33 cellular contexts compared by ENCODE assay signal in genomic region chr2:48287971-48288370, GRCh38. TPM values are rescaled to one million over a fixed set of nuclear protein-coding genes. Genes with fewer than 3 reads are reported as not detected.
DNase-seq lines count a peak whose midpoint lies in the region; ATAC-seq, FAIRE-seq and TF ChIP-seq lines count a peak whose summit lies in the region.
"Had no signal": no experiment of that assay in that cellular context is flagged by ENCODE, and none has a peak within 500 bp of the region (broad histone marks: within the 10 kb centered on the region; RNA-seq: fewer than 3 reads in every experiment).

No MANE protein-coding gene starts in this region.

- 85% methylated on average over 1 of the region's 1 CpG for WGBS in K562 (ENCODE audit: insufficient coverage, low coverage, missing lambda C conversion rate)

- peaks cover 9 to 29% (median 27%) of the 10 kb centered on the region in 7 donors for H3K9me3 Mint-ChIP-seq in CD14-positive monocyte
- H3K9me3 Mint-ChIP-seq in type B pancreatic cell: no peaks in the 10 kb centered on the region
- H3K9me3 Mint-ChIP-seq in MCF 10A (ENCODE audit: unreplicated experiment): no peaks in the 10 kb centered on the region
- H3K9me3 Mint-ChIP-seq: HFFc6, nephron had no signal

- H3K27ac Mint-ChIP-seq in CD14-positive monocyte: peak overlapping the region in 6 of 7 donors; percentile 8 to 81 (median 66)
- H3K27ac Mint-ChIP-seq in type B pancreatic cell: no peak overlapping the region
- no peak overlapping the region for H3K27ac Mint-ChIP-seq in MCF 10A (ENCODE audit: low read depth, unreplicated experiment)
- H3K27ac Mint-ChIP-seq: activated naive CD4-positive, alpha-beta T cell treated with anti-CD3 and anti-CD28 coated beads, Interleukin-2, amount 50 U/mL, for 72 hours; HFFc6; nephron; stimulated activated memory B cell treated with anti-CD40 and anti-IgM and Interleukin-4, amounts not matched to agents 10 μg/mL and 1 μg/mL and 100 μg/mL, for 72 hours; T-helper 1 cell treated with Interleukin-12 subunit alpha and Interleukin-12 subunit beta and Interleukin-4 antibody, amounts not matched to agents 30 μg/mL and 1 μg/mL, for 36 hours; WTC11 had no signal

- TF ChIP-seq POLR2A in K562 (conservative IDR thresholded peaks at IDR 0.05): no peak

- H3K9ac ChIP-seq in K562 (ENCODE audit: insufficient read depth in 1 of 2, low read depth in 2 of 2, low read length in 2 of 2) (no peak overlapping the region), colonic mucosa (ENCODE audit: low read depth in 2 of 2, low read length in 2 of 2) (no peak overlapping the region)

- H3K36me3 ChIP-seq in K562 (ENCODE audit: control insufficient read depth, insufficient read depth, low read length): no peaks in the 10 kb centered on the region
- H3K36me3 ChIP-seq in colonic mucosa: no peaks in the 10 kb centered on the region
- H3K36me3 ChIP-seq: esophagus squamous epithelium, left ventricle myocardium inferior, pancreas, Peyer's patch, SJCRH30, spleen, suprapubic skin, vagina had no signal

- H3K27ac ChIP-seq in K562 (ENCODE audit: extremely low read depth, low read depth, low read length) (no peak overlapping the region), colonic mucosa (no peak overlapping the region)
- H3K27ac ChIP-seq: C4-2B, esophagus squamous epithelium, left ventricle myocardium inferior, pancreas, Peyer's patch, SJCRH30, suprapubic skin, vagina had no signal

- no peak for TF ChIP-seq RAD21 in K562 (CRISPR knock-in tag; conservative IDR thresholded peaks at IDR 0.05 in 1 of 2, IDR thresholded peaks at IDR 0.05 in 1 of 2)

- no peak overlapping the region for H3K4me3 ChIP-seq in K562
- H3K4me3 ChIP-seq in colonic mucosa: no peak overlapping the region
- H3K4me3 ChIP-seq: esophagus squamous epithelium, left ventricle myocardium inferior, pancreas, Peyer's patch, SJCRH30, spleen, suprapubic skin, vagina had no signal

- no peak for FAIRE-seq in K562 (lab: Jason Lieb, UNC)
- FAIRE-seq: frontal cortex, pancreas had no signal

- intact Hi-C loops in CD14-positive monocyte (cut with micrococcal nuclease): no loop called here
- intact Hi-C loops in K562 (cut with micrococcal nuclease): no loop called here
- intact Hi-C loops in colonic mucosa (cut with DNase I): no loop called here
- intact Hi-C loops in MCF 10A (cut with micrococcal nuclease): no loop called here

- H3K4me2 ChIP-seq in K562 (ENCODE audit: insufficient read depth, low read length): no peak overlapping the region

- no peak for ATAC-seq in K562
- ATAC-seq: activated naive CD4-positive, alpha-beta T cell treated with anti-CD3 and anti-CD28 coated beads, Interleukin-2, amount 50 U/mL, for 72 hours; pancreas; stimulated activated memory B cell treated with anti-CD40 and anti-IgM and Interleukin-4, amounts not matched to agents 10 μg/mL and 1 μg/mL and 100 μg/mL, for 72 hours; WTC11 had no signal

- H4K20me1 ChIP-seq in K562 (replicated peaks; ENCODE audit: control insufficient read depth, insufficient read depth, low read length): no peaks in the 10 kb centered on the region

- H3K9me3 ChIP-seq in K562 (replicated peaks; ENCODE audit: control insufficient read depth, insufficient read depth, low read depth, low read length) (0 out of 2 replicates have a peak, but pooled peaks cover 2% of the 10 kb centered on the region), colonic mucosa (no peaks in the 10 kb centered on the region)
- H3K9me3 ChIP-seq: esophagus squamous epithelium, left ventricle myocardium inferior, pancreas, SJCRH30, suprapubic skin, vagina had no signal

- POLR2A ChIA-PET in K562 (lab: Yijun Ruan, JAX) (interaction anchor here (0.6 to 1.0 kb wide), 2 partner anchors 25 to 138 kb away, joined by 3 read pairs; no protein-coding TSS in a partner anchor), MCF 10A (lab: Yijun Ruan, JAX) (no interaction called here)

- H3K36me3 Mint-ChIP-seq in CD14-positive monocyte: peaks cover 7 to 20% of the 10 kb centered on the region in 2 donors
- no peaks in the 10 kb centered on the region for H3K36me3 Mint-ChIP-seq in type B pancreatic cell
- no peaks in the 10 kb centered on the region for H3K36me3 Mint-ChIP-seq in MCF 10A (ENCODE audit: insufficient read depth, unreplicated experiment)
- H3K36me3 Mint-ChIP-seq: activated naive CD4-positive, alpha-beta T cell treated with anti-CD3 and anti-CD28 coated beads, Interleukin-2, amount 50 U/mL, for 72 hours; stimulated activated memory B cell treated with anti-CD40 and anti-IgM and Interleukin-4, amounts not matched to agents 10 μg/mL and 1 μg/mL and 100 μg/mL, for 72 hours; WTC11 had no signal

- H3K79me2 ChIP-seq in K562 (ENCODE audit: control insufficient read depth, insufficient read depth, low read length): no peaks in the 10 kb centered on the region

- peak; percentile 60 for DNase-seq in CD14-positive monocyte (ENCODE audit: low spot score)
- DNase-seq in Kasumi-1 (lab: John Stamatoyannopoulos, UW): peak; percentile 94 to 95
- DNase-seq in OCI-M1 (lab: John Stamatoyannopoulos, UW): peak; percentile 89
- no peak for DNase-seq in K562 (ENCODE audit: extremely low read depth in 1 of 4, low spot score in 3 of 4)
- no peak for DNase-seq in colonic mucosa
- DNase-seq in GM10266 (ENCODE audit: extremely low spot score): no peak
- DNase-seq in type B pancreatic cell (ENCODE audit: extremely low spot score, unreplicated experiment): no peak
- no peak for DNase-seq in MCF 10A (ENCODE audit: unreplicated experiment)
- DNase-seq: activated CD4-positive, alpha-beta T cell treated with anti-CD3 and anti-CD28 coated beads, Interleukin-2, amount 50 U/mL, for 4 hours; activated CD8-positive, alpha-beta memory T cell treated with anti-CD3 and anti-CD28 coated beads, Interleukin-2, amount 50 U/mL, for 4 hours; aorta; esophagus squamous epithelium; HFFc6; hippocampal formation; left ventricle myocardium inferior; midbrain; NCI-H1105; NCI-H2081; NCI-H446 treated with DMSO at 0.1 percent for 48 hours; pancreas; Peyer's patch; SJCRH30; spleen; stimulated activated CD4-positive, alpha-beta T cell treated with anti-CD3 and anti-CD28 coated beads, Interleukin-2, amount 100 ng/mL, for 48 hours had no signal

- in situ Hi-C loops in K562 (cut with MboI): no loop called here

- TF ChIP-seq CTCF in CD14-positive monocyte (IDR thresholded peaks at IDR 0.05) (no peak), K562 (IDR thresholded peaks at IDR 0.05 in 2 of 3, conservative IDR thresholded peaks at IDR 0.05 in 1 of 3; ENCODE audit: insufficient read depth in 2 of 3, low read depth in 1 of 3, low read length in 3 of 3) (no peak), colonic mucosa (IDR thresholded peaks at IDR 0.05) (no peak), GM10266 (IDR thresholded peaks at IDR 0.05; ENCODE audit: control insufficient read depth, insufficient read depth, low read depth, missing control alignments) (no peak), type B pancreatic cell (conservative IDR thresholded peaks at IDR 0.05) (no peak), MCF 10A (IDR thresholded peaks at IDR 0.05; ENCODE audit: unreplicated experiment) (no peak)

- peaks cover 5 to 13% of the 10 kb centered on the region in 2 experiments for H3K4me1 ChIP-seq in K562 (replicated peaks in 1 of 2; ENCODE audit: control insufficient read depth in 2 of 2, insufficient read depth in 2 of 2, low read length in 2 of 2)
- no peaks in the 10 kb centered on the region for H3K4me1 ChIP-seq in colonic mucosa
- H3K4me1 ChIP-seq: esophagus squamous epithelium, left ventricle myocardium inferior, pancreas, Peyer's patch, SJCRH30, suprapubic skin, vagina had no signal

- H3K4me3 Mint-ChIP-seq in CD14-positive monocyte (no peak overlapping the region), type B pancreatic cell (no peak overlapping the region), MCF 10A (ENCODE audit: unreplicated experiment) (no peak overlapping the region)
- H3K4me3 Mint-ChIP-seq: HFFc6; nephron; stimulated activated memory B cell treated with anti-CD40 and anti-IgM and Interleukin-4, amounts not matched to agents 10 μg/mL and 1 μg/mL and 100 μg/mL, for 72 hours; T-helper 1 cell treated with Interleukin-12 subunit alpha and Interleukin-12 subunit beta and Interleukin-4 antibody, amounts not matched to agents 30 μg/mL and 1 μg/mL, for 36 hours; WTC11 had no signal

- H3K27me3 ChIP-seq in K562 (ENCODE audit: control insufficient read depth in 2 of 2, insufficient read depth in 2 of 2, low read length in 2 of 2) (no peaks in the 10 kb centered on the region), colonic mucosa (no peaks in the 10 kb centered on the region)
- H3K27me3 ChIP-seq: esophagus squamous epithelium, pancreas, Peyer's patch, SJCRH30, spleen, suprapubic skin, vagina had no signal

- CTCF ChIA-PET in K562 (lab: Yijun Ruan, JAX; ENCODE audit: low intra/inter-chr PET ratio) (interaction anchor here (0.5 kb wide), 1 partner anchor 32 kb away, joined by 4 read pairs; no protein-coding TSS in a partner anchor), MCF 10A (lab: Yijun Ruan, JAX) (interaction anchor here (0.6 to 0.9 kb wide), 2 partner anchors 15 to 1910 kb away, joined by 3 to 4 read pairs; no protein-coding TSS in a partner anchor)

- no peak for TF ChIP-seq EP300 in K562 (IDR thresholded peaks at IDR 0.05; ENCODE audit: low read length)

- BruUV-seq in K562 (replicated peaks; lab: Mats Ljungman, UMichigan) (no TSS peak), MCF 10A (replicated peaks; lab: Mats Ljungman, UMichigan) (no TSS peak)

- no peaks in the 10 kb centered on the region for H3K9me1 ChIP-seq in K562 (ENCODE audit: control insufficient read depth, insufficient read depth, low read length)

- peaks cover 16% of the 10 kb centered on the region for H3K4me1 Mint-ChIP-seq in CD14-positive monocyte
- no peaks in the 10 kb centered on the region for H3K4me1 Mint-ChIP-seq in type B pancreatic cell (ENCODE audit: unreplicated experiment)
- H3K4me1 Mint-ChIP-seq in MCF 10A (ENCODE audit: insufficient read depth, unreplicated experiment): peaks cover 5% of the 10 kb centered on the region
- H3K4me1 Mint-ChIP-seq: nephron; stimulated activated memory B cell treated with anti-CD40 and anti-IgM and Interleukin-4, amounts not matched to agents 10 μg/mL and 1 μg/mL and 100 μg/mL, for 72 hours had no signal

- H3K27me3 Mint-ChIP-seq in CD14-positive monocyte (ENCODE audit: low read depth in 3 of 3) (no peaks in the 10 kb centered on the region), type B pancreatic cell (peaks cover 2% of the 10 kb centered on the region), MCF 10A (ENCODE audit: insufficient read depth, unreplicated experiment) (no peaks in the 10 kb centered on the region)
- H3K27me3 Mint-ChIP-seq: stimulated activated memory B cell treated with anti-CD40 and anti-IgM and Interleukin-4, amounts not matched to agents 10 μg/mL and 1 μg/mL and 100 μg/mL, for 72 hours had no signal

- peak overlapping the region; percentile 36; the same call in 1 of the 2 replicates for H2AFZ ChIP-seq in K562 (ENCODE audit: low read depth, low read length)

RNA-seq across cellular contexts. Expression of gene FOXN2, which starts 26.5 kb away (rescaled TPM):
- polyA plus RNA-seq in CD14-positive monocyte (10 to 100 TPM; 48.6 to 57.7 TPM), K562 (2011; rRNA removed) (23.0 and 25.9 TPM in 2 replicates), K562 (2014; fragmentation: Illumina TruSeq; extraction: Trizol) (19.6 and 24.2 TPM in 2 replicates), K562 (2014; fragmentation: Nextera tagmentation; extraction: Ambion mirVana) (10 to 100 TPM; 12.4 to 22.8 TPM), K562 (2014; rRNA removed) (10.5 and 11.4 TPM in 2 replicates)
- 41.6 and 60.4 TPM in 2 replicates for total RNA-seq in K562 (2011; cell fraction: chromatin; rRNA removed; ENCODE audit: low replicate concordance)
- total RNA-seq in K562 (2011; cell fraction: nucleolus; rRNA removed): 13.7 and 17.9 TPM in 2 replicates
- total RNA-seq in K562 (2011; cell fraction: nucleoplasm; rRNA removed): 21.9 and 34.4 TPM in 2 replicates
- total RNA-seq in K562 (2014; rRNA removed) (24.4 and 25.7 TPM in 2 replicates), K562 (2014; rRNA removed; fragmentation: Illumina TruSeq; extraction: Trizol) (36.1 and 41.0 TPM in 2 replicates), K562 (2015; rRNA removed; fragmentation: Illumina TruSeq; extraction: Trizol) (26.4 and 31.1 TPM in 2 replicates), K562 (2021) (26.7 and 30.1 TPM in 2 replicates), colonic mucosa (10 to 100 TPM; 14.1 to 20.3 TPM), type B pancreatic cell (ENCODE audit: low replicate concordance) (16.7 and 17.4 TPM in 2 replicates), MCF 10A (2022) (24.4 and 29.3 TPM in 2 replicates)
- polyA plus RNA-seq in K562 (2011; cell fraction: cytosol; rRNA removed): 5.2 and 10.6 TPM in 2 replicates
- 13.7 and 18.9 TPM in 2 replicates for polyA plus RNA-seq in K562 (2011; cell fraction: nucleus; rRNA removed)
- polyA plus RNA-seq in K562 (2012): 8.5 and 10.5 TPM in 2 replicates
- 66.3 and 97.5 TPM in 2 replicates for polyA minus RNA-seq in K562 (2011; rRNA and poly(A)+ RNA removed)
- 23.6 and 24.8 TPM in 2 replicates for polyA minus RNA-seq in K562 (2011; cell fraction: cytosol; rRNA and poly(A)+ RNA removed)
- polyA minus RNA-seq in K562 (2011; cell fraction: nucleus; rRNA and poly(A)+ RNA removed): 15.6 and 26.7 TPM in 2 replicates

Comparison
In these comparisons a context has a peak if more than half of its experiments do, and no peak if none do; other contexts are left out.
1. DNase-seq: peak in CD14-positive monocyte (single experiment), Kasumi-1 (2 of 2) and OCI-M1 (single experiment); none in K562 (0 of 4), colonic mucosa (single experiment), GM10266 (single experiment), type B pancreatic cell (single experiment) and MCF 10A (single experiment).
2. H3K27ac Mint-ChIP-seq: peak in CD14-positive monocyte (6 of 7); none in type B pancreatic cell (single experiment) and MCF 10A (single experiment).